ENCODE assay signal across 18 cellular contexts in the genomic region with DNA sequence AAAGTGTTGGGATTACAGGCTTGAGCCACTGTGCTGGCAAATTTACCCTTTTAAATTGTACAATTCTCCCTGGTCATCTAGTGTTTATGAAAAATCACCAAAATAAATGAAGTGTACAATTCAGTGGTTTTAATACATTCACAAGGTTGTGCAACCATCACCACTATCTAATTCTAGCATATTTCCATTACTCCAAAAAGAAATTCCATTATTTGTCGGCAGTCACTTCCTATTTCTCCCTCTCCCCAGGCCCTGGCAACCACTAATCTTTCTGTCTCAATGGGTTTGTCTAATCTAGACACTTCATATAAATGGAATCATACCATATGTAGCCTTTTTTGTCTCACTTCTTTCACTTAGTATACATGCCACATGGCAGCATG.
"Had no signal": no experiment of that assay in that cellular context is flagged by ENCODE, and none has a peak within 500 bp of the region (broad histone marks: within the 10 kb centered on the region; RNA-seq: fewer than 3 reads in every experiment).

No MANE protein-coding gene starts in this region.

- H3K9me3 Mint-ChIP-seq: T-helper 1 cell treated with Interleukin-12 subunit alpha and Interleukin-12 subunit beta and Interleukin-4 antibody, amounts not matched to agents 30 μg/mL and 1 μg/mL, for 36 hours had no signal

- ATAC-seq: heart left ventricle, left cardiac atrium, lower lobe of right lung, right cardiac atrium, WTC11 had no signal

- H3K36me3 ChIP-seq: heart left ventricle, lower lobe of right lung, prostate gland, tibial artery, uterus had no signal

- H3K27ac ChIP-seq: heart left ventricle, lower lobe of right lung, prostate gland, skin epidermis, tibial artery, uterus had no signal

- H3K27ac Mint-ChIP-seq: activated CD4-positive, alpha-beta T cell treated with anti-CD3 and anti-CD28 coated beads, Interleukin-2, amount 10 ng/mL, durations not matched to agents 24 days and 14 days; activated naive CD8-positive, alpha-beta T cell; activated T-cell treated with anti-CD3 and anti-CD28 coated beads, Interleukin-2, amount 50 U/mL, for 72 hours; T-helper 1 cell treated with Interleukin-12 subunit alpha and Interleukin-12 subunit beta and Interleukin-4 antibody, amounts not matched to agents 30 μg/mL and 1 μg/mL, for 36 hours; WTC11 had no signal

- H3K4me3 Mint-ChIP-seq: activated CD4-positive, alpha-beta T cell treated with anti-CD3 and anti-CD28 coated beads, Interleukin-2, amount 10 ng/mL, durations not matched to agents 24 days and 14 days; activated naive CD8-positive, alpha-beta T cell; activated T-cell treated with anti-CD3 and anti-CD28 coated beads, Interleukin-2, amount 50 U/mL, for 72 hours; T-helper 1 cell treated with Interleukin-12 subunit alpha and Interleukin-12 subunit beta and Interleukin-4 antibody, amounts not matched to agents 30 μg/mL and 1 μg/mL, for 36 hours; WTC11 had no signal

- H3K4me1 ChIP-seq: heart left ventricle, lower lobe of right lung, prostate gland, tibial artery, uterus had no signal

- H3K27me3 Mint-ChIP-seq: activated naive CD8-positive, alpha-beta T cell had no signal

- H3K9me3 ChIP-seq: lower lobe of right lung, prostate gland, tibial artery, uterus had no signal

- H3K4me3 ChIP-seq: heart left ventricle, lower lobe of right lung, prostate gland, skin epidermis, tibial artery, uterus had no signal

- H3K27me3 ChIP-seq: heart left ventricle, tibial artery, uterus had no signal

- DNase-seq: activated CD4-positive, alpha-beta T cell treated with anti-CD3 and anti-CD28 coated beads, Interleukin-2, amount 10 ng/mL, durations not matched to agents 24 days and 14 days; activated CD8-positive, alpha-beta memory T cell treated with anti-CD3 and anti-CD28 coated beads, Interleukin-2, amount 50 U/mL, for 48 hours; activated gamma-delta T cell treated with Interleukin-2 at 50 U/mL for 16 hours; activated T-cell treated with anti-CD3 and anti-CD28 coated beads, Interleukin-2, amount 50 U/mL, for 72 hours; amygdala; heart left ventricle; left cardiac atrium; lower lobe of right lung; right cardiac atrium; stimulated activated CD4-positive, alpha-beta T cell treated with anti-CD3 and anti-CD28 coated beads, Interleukin-4, amount 100 ng/mL, for 24 hours; stimulated activated naive CD4-positive, alpha-beta T cell; tibial artery; uterus had no signal
